20 cellular contexts compared by ENCODE assay signal in the genomic region with DNA sequence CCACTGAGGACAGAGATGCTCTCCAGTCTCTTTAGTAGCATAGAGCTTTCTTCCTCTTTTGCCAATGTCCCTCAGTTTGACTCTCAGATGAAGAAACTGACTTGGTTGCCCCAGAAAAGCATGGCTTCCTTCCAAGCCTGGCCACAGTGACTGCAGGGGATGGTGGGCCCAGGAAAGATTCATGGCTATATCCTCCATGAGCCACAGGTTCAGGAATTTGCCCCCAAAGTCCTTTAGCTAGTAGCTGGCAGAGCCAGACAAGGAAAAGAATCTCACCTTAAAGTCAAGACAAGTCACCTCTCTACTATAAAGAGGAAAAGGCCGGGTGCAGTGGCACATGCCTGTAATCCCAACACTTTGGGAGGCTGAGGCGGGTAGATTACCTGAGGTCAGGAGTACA.
"Had no signal": no experiment of that assay in that cellular context is flagged by ENCODE, and none has a peak within 500 bp of the region (broad histone marks: within the 10 kb centered on the region; RNA-seq: fewer than 3 reads in every experiment).

No MANE protein-coding gene starts in this region.

- H3K27ac Mint-ChIP-seq: activated B cell treated with CpG ODN at 0.5 μM for 24 hours; activated CD8-positive, alpha-beta T cell treated with anti-CD3 and anti-CD28 coated beads for 36 hours; activated naive CD4-positive, alpha-beta T cell treated with anti-CD3 and anti-CD28 coated beads, Interleukin-2, amount 10 ng/mL, durations not matched to agents 7 days and 5 days; activated naive CD8-positive, alpha-beta T cell treated with anti-CD3 and anti-CD28 coated beads, Interleukin-2, amount 50 U/mL, for 24 hours; activated T-cell treated with anti-CD3 and anti-CD28 coated beads, Interleukin-2, amount 50 U/mL, for 24 hours; stimulated activated naive B cell treated with anti-CD40 and anti-IgM and Interleukin-4, amounts not matched to agents 10 μg/mL and 1 μg/mL and 100 μg/mL, for 72 hours; T-cell had no signal

- H3K9ac ChIP-seq: parathyroid adenoma had no signal

- H2AFZ ChIP-seq: parathyroid adenoma had no signal

- H3K9me3 ChIP-seq: breast epithelium, heart right ventricle, right lobe of liver, thoracic aorta, upper lobe of left lung had no signal

- H3K27me3 Mint-ChIP-seq: activated B cell treated with CpG ODN at 0.5 μM for 24 hours; activated CD8-positive, alpha-beta T cell treated with anti-CD3 and anti-CD28 coated beads for 36 hours; activated naive CD4-positive, alpha-beta T cell treated with anti-CD3 and anti-CD28 coated beads, Interleukin-2, amount 10 ng/mL, durations not matched to agents 7 days and 5 days; activated naive CD8-positive, alpha-beta T cell treated with anti-CD3 and anti-CD28 coated beads, Interleukin-2, amount 50 U/mL, for 24 hours; activated T-cell treated with anti-CD3 and anti-CD28 coated beads, Interleukin-2, amount 50 U/mL, for 24 hours; naive thymus-derived CD4-positive, alpha-beta T cell; stimulated activated naive B cell treated with anti-CD40 and anti-IgM and Interleukin-4, amounts not matched to agents 10 μg/mL and 1 μg/mL and 100 μg/mL, for 72 hours; T-cell had no signal

- DNase-seq: activated B cell treated with CpG ODN at 0.5 μM for 24 hours; activated CD4-positive, alpha-beta T cell treated with anti-CD3 and anti-CD28 coated beads for 4 hours; activated CD8-positive, alpha-beta T cell treated with anti-CD3 and anti-CD28 coated beads for 36 hours; activated naive CD4-positive, alpha-beta T cell treated with anti-CD3 and anti-CD28 coated beads, Interleukin-2, amount 10 ng/mL, durations not matched to agents 7 days and 5 days; activated naive CD8-positive, alpha-beta T cell treated with anti-CD3 and anti-CD28 coated beads, Interleukin-2, amount 50 U/mL, for 24 hours; activated T-cell treated with anti-CD3 and anti-CD28 coated beads, Interleukin-2, amount 50 U/mL, for 24 hours; anterior cingulate cortex; cerebellar nuclear complex; cortex of kidney; heart right ventricle; mesendoderm; naive thymus-derived CD4-positive, alpha-beta T cell; right lobe of liver; stimulated activated naive B cell treated with anti-CD40 and anti-IgM and Interleukin-4, amounts not matched to agents 10 μg/mL and 1 μg/mL and 100 μg/mL, for 72 hours; T-cell; upper lobe of left lung had no signal

- H3K9me3 Mint-ChIP-seq: activated B cell treated with CpG ODN at 0.5 μM for 24 hours; activated CD8-positive, alpha-beta T cell treated with anti-CD3 and anti-CD28 coated beads for 36 hours; activated naive CD4-positive, alpha-beta T cell treated with anti-CD3 and anti-CD28 coated beads, Interleukin-2, amount 10 ng/mL, durations not matched to agents 7 days and 5 days; activated naive CD8-positive, alpha-beta T cell treated with anti-CD3 and anti-CD28 coated beads, Interleukin-2, amount 50 U/mL, for 24 hours; activated T-cell treated with anti-CD3 and anti-CD28 coated beads, Interleukin-2, amount 50 U/mL, for 24 hours; stimulated activated naive B cell treated with anti-CD40 and anti-IgM and Interleukin-4, amounts not matched to agents 10 μg/mL and 1 μg/mL and 100 μg/mL, for 72 hours; T-cell had no signal

- H3K4me1 ChIP-seq: parathyroid adenoma, right lobe of liver had no signal

- H3K27ac ChIP-seq: breast epithelium, heart right ventricle, parathyroid adenoma, right lobe of liver, thoracic aorta, upper lobe of left lung had no signal

- H3K27me3 ChIP-seq: breast epithelium, heart right ventricle, right lobe of liver, upper lobe of left lung had no signal

- H3K4me3 ChIP-seq: breast epithelium, heart right ventricle, right lobe of liver, smooth muscle cell, thoracic aorta, upper lobe of left lung had no signal

- H3K4me2 ChIP-seq: smooth muscle cell had no signal

- H3K36me3 ChIP-seq: breast epithelium, right lobe of liver had no signal

- H3K4me3 Mint-ChIP-seq: activated B cell treated with CpG ODN at 0.5 μM for 24 hours; activated CD8-positive, alpha-beta T cell treated with anti-CD3 and anti-CD28 coated beads for 36 hours; activated naive CD4-positive, alpha-beta T cell treated with anti-CD3 and anti-CD28 coated beads, Interleukin-2, amount 10 ng/mL, durations not matched to agents 7 days and 5 days; activated naive CD8-positive, alpha-beta T cell treated with anti-CD3 and anti-CD28 coated beads, Interleukin-2, amount 50 U/mL, for 24 hours; activated T-cell treated with anti-CD3 and anti-CD28 coated beads, Interleukin-2, amount 50 U/mL, for 24 hours; naive thymus-derived CD4-positive, alpha-beta T cell; stimulated activated naive B cell treated with anti-CD40 and anti-IgM and Interleukin-4, amounts not matched to agents 10 μg/mL and 1 μg/mL and 100 μg/mL, for 72 hours; T-cell had no signal
